Comparison of ENCODE assay signal across 28 cellular contexts in genomic region chr14:94897583-94897982, GRCh38.
"Had no signal": no experiment of that assay in that cellular context is flagged by ENCODE, and none has a peak within 500 bp of the region (broad histone marks: within the 10 kb centered on the region; RNA-seq: fewer than 3 reads in every experiment).

No MANE protein-coding gene starts in this region.

- H3K27me3 ChIP-seq: foreskin keratinocyte, left lung, right atrium auricular region, thyroid gland, vagina had no signal

- H2AFZ ChIP-seq: neural progenitor cell, parathyroid adenoma had no signal

- H3K79me2 ChIP-seq: parathyroid adenoma had no signal

- H3K27ac ChIP-seq: epithelial cell of prostate, foreskin keratinocyte, heart right ventricle, left lung, neural progenitor cell, parathyroid adenoma, prostate gland, right atrium auricular region, skin epidermis, thyroid gland, vagina had no signal

- H3K9me3 ChIP-seq: left lung, prostate gland, right atrium auricular region, thyroid gland, vagina had no signal

- H3K4me3 ChIP-seq: heart right ventricle, left lung, neural progenitor cell, prostate gland, right atrium auricular region, skin epidermis, thyroid gland, vagina had no signal

- DNase-seq: cerebellar nuclear complex; effector CD8-positive, alpha-beta T cell; endodermal cell; foreskin keratinocyte; glutamatergic neuron; heart right ventricle; hippocampal formation; left lung; mesenchymal stem cell; midbrain; naive thymus-derived CD4-positive, alpha-beta T cell; nucleus accumbens; stimulated activated CD4-positive, alpha-beta T cell treated with anti-CD3 and anti-CD28 coated beads, Interleukin-15, amount 100 ng/mL, for 24 hours; stimulated activated CD4-positive, alpha-beta T cell treated with anti-CD3 and anti-CD28 coated beads, Interleukin-2, amount 100 ng/mL, for 48 hours; stimulated activated naive B cell treated with anti-CD40 and anti-IgM and Interleukin-4, amounts not matched to agents 10 μg/mL and 1 μg/mL and 100 μg/mL, for 72 hours; stimulated activated naive CD8-positive, alpha-beta T cell treated with anti-CD3 and anti-CD28 coated beads, Interleukin-15, amount 100 ng/mL, for 72 hours; thyroid gland; trophoblast cell had no signal

- FAIRE-seq: colon, islet of Langerhans had no signal

- H3K36me3 ChIP-seq: heart right ventricle, left lung, neural progenitor cell, prostate gland, right atrium auricular region, thyroid gland, vagina had no signal

- H3K4me2 ChIP-seq: neural progenitor cell had no signal

- H3K4me1 ChIP-seq: foreskin keratinocyte, heart right ventricle, left lung, parathyroid adenoma, prostate gland, right atrium auricular region, thyroid gland, vagina had no signal

- H3K9ac ChIP-seq: neural progenitor cell, parathyroid adenoma had no signal

- ATAC-seq: esophagus mucosa; naive thymus-derived CD4-positive, alpha-beta T cell; stimulated activated naive B cell treated with anti-CD40 and anti-IgM and Interleukin-4, amounts not matched to agents 10 μg/mL and 1 μg/mL and 100 μg/mL, for 72 hours; stimulated activated naive CD8-positive, alpha-beta T cell treated with anti-CD3 and anti-CD28 coated beads, Interleukin-15, amount 100 ng/mL, for 72 hours had no signal
